1 cellular context compared by ENCODE assay signal in the genomic region with DNA sequence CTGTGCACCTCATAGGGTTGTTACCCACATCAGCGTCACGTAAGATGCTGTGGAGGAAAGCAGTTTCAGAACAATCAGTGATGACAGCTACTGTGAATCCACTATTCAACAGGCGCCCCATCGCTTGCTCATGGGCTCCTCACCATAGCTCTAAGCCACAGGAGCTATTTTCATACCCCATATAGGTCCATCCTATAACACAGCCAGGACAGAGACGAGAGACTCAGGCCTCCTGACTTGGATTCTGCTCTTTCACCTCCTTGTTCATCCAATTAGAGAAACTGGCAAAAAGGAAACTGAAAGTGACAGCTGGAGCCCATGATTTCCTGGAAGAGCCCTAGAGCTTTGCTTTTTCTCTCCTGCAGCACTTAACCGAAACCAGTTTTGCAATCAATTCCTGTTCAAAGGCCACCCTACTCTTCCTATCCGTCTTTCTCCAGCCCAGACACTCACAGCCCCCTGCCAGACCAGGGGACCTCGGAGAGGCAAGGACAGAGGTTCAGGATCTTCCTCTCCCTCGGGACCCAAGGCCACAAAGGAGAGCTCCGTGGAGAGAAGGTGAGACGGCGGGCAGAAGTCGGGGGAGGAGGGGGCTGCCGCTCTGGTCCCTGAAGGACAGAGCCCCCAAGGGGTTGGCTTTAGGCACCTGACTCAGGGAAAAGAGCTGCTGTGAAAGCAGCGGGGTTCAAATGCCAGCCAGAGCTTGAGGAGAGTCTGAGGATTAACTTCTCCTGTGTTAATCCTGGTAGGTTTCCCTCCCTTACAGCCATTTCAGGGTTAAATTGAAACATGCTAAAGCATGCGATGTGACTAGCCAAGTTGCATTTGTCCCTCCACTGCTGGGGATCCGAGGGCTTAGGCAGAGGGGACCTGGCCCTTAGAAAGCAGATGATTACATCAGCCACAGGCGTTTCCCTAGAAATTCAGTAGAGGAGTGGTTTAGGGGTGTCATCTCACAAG.
TF ChIP-seq lines count a peak whose summit lies in the region.

Gene APOL6 (plus strand): TSS at position 381 of the 960 bp plus-strand sequence. CDS start 7,980 bp downstream, outside the sequence.

TF ChIP-seq in HepG2, 621 proteins besides CTCF, POLR2A, EP300 and RAD21 (continued from another document and continues in another):
- TF ChIP-seq JUND (CRISPR knock-in tag; IDR thresholded peaks at IDR 0.05) (no peak), BCL6 (CRISPR knock-in tag; IDR thresholded peaks at IDR 0.05) (peak; percentile 95), ZBTB7B (CRISPR knock-in tag; IDR thresholded peaks at IDR 0.05) (0 out of 2 replicates have a peak, but pooled peaks have one; percentile 65), CENPBD1 (CRISPR knock-in tag; IDR thresholded peaks at IDR 0.05; ENCODE audit: borderline replicate concordance, low read depth) (no peak), SP4 (CRISPR knock-in tag; IDR thresholded peaks at IDR 0.05) (no peak), ZNF3 (CRISPR knock-in tag; IDR thresholded peaks at IDR 0.05) (no peak), ZFX (CRISPR knock-in tag; IDR thresholded peaks at IDR 0.05; ENCODE audit: low read depth) (peak; percentile 52), KDM3A (CRISPR knock-in tag; IDR thresholded peaks at IDR 0.05; ENCODE audit: low read depth) (no peak), NCOR1 (IDR thresholded peaks at IDR 0.05; ENCODE audit: borderline replicate concordance, low read length) (peak; percentile 58; the same call in 1 of the 2 replicates), CAMTA2 (CRISPR knock-in tag; IDR thresholded peaks at IDR 0.05; ENCODE audit: borderline replicate concordance) (no peak), ZNF367 (CRISPR knock-in tag; IDR thresholded peaks at IDR 0.05; ENCODE audit: borderline replicate concordance) (no peak), ZNF382 (CRISPR knock-in tag; IDR thresholded peaks at IDR 0.05; ENCODE audit: borderline replicate concordance) (no peak), SAP130 (CRISPR knock-in tag; IDR thresholded peaks at IDR 0.05; ENCODE audit: low read depth) (peak; percentile 92), HMGXB3 (CRISPR knock-in tag; IDR thresholded peaks at IDR 0.05; ENCODE audit: borderline replicate concordance) (no peak), GPN1 (CRISPR knock-in tag; IDR thresholded peaks at IDR 0.05; ENCODE audit: borderline replicate concordance) (no peak), ZNF780A (CRISPR knock-in tag; IDR thresholded peaks at IDR 0.05) (no peak), SATB2 (CRISPR knock-in tag; IDR thresholded peaks at IDR 0.05) (no peak), ZNF652 (CRISPR knock-in tag; IDR thresholded peaks at IDR 0.05; ENCODE audit: borderline replicate concordance, low read depth) (peak; percentile 91)
- TF ChIP-seq, protein P1, sequence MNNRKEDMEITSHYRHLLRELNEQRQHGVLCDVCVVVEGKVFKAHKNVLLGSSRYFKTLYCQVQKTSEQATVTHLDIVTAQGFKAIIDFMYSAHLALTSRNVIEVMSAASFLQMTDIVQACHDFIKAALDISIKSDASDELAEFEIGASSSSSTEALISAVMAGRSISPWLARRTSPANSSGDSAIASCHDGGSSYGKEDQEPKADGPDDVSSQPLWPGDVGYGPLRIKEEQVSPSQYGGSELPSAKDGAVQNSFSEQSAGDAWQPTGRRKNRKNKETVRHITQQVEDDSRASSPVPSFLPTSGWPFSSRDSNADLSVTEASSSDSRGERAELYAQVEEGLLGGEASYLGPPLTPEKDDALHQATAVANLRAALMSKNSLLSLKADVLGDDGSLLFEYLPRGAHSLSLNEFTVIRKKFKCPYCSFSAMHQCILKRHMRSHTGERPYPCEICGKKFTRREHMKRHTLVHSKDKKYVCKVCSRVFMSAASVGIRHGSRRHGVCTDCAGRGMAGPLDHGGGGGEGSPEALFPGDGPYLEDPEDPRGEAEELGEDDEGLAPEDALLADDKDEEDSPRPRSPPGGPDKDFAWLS (CRISPR knock-in tag; IDR thresholded peaks at IDR 0.05; ENCODE audit: borderline replicate concordance), result no peak
- TF ChIP-seq, protein P2, sequence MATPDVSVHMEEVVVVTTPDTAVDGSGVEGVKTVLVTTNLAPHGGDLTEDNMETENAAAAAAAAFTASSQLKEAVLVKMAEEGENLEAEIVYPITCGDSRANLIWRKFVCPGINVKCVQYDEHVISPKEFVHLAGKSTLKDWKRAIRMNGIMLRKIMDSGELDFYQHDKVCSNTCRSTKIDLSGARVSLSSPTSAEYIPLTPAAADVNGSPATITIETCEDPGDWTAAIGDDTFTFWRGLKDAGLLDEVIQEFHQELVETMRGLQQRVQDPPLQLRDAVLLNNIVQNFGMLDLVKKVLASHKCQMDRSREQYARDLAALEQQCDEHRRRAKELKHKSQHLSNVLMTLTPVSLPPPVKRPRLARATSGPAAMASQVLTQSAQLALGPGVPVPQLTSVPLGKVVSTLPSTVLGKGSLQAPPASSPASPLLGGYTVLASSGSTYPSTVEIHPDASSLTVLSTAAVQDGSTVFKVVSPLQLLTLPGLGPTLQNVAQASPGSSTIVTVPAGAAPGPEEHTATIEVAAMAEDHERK (CRISPR knock-in tag; IDR thresholded peaks at IDR 0.05; ENCODE audit: low read depth), result no peak
- TF ChIP-seq, protein P3, sequence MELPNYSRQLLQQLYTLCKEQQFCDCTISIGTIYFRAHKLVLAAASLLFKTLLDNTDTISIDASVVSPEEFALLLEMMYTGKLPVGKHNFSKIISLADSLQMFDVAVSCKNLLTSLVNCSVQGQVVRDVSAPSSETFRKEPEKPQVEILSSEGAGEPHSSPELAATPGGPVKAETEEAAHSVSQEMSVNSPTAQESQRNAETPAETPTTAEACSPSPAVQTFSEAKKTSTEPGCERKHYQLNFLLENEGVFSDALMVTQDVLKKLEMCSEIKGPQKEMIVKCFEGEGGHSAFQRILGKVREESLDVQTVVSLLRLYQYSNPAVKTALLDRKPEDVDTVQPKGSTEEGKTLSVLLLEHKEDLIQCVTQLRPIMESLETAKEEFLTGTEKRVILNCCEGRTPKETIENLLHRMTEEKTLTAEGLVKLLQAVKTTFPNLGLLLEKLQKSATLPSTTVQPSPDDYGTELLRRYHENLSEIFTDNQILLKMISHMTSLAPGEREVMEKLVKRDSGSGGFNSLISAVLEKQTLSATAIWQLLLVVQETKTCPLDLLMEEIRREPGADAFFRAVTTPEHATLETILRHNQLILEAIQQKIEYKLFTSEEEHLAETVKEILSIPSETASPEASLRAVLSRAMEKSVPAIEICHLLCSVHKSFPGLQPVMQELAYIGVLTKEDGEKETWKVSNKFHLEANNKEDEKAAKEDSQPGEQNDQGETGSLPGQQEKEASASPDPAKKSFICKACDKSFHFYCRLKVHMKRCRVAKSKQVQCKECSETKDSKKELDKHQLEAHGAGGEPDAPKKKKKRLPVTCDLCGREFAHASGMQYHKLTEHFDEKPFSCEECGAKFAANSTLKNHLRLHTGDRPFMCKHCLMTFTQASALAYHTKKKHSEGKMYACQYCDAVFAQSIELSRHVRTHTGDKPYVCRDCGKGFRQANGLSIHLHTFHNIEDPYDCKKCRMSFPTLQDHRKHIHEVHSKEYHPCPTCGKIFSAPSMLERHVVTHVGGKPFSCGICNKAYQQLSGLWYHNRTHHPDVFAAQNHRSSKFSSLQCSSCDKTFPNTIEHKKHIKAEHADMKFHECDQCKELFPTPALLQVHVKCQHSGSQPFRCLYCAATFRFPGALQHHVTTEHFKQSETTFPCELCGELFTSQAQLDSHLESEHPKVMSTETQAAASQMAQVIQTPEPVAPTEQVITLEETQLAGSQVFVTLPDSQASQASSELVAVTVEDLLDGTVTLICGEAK (IDR thresholded peaks at IDR 0.05), result no peak
- TF ChIP-seq, protein P3 (CRISPR knock-in tag; IDR thresholded peaks at IDR 0.05), result no peak
- TF ChIP-seq, protein P4, sequence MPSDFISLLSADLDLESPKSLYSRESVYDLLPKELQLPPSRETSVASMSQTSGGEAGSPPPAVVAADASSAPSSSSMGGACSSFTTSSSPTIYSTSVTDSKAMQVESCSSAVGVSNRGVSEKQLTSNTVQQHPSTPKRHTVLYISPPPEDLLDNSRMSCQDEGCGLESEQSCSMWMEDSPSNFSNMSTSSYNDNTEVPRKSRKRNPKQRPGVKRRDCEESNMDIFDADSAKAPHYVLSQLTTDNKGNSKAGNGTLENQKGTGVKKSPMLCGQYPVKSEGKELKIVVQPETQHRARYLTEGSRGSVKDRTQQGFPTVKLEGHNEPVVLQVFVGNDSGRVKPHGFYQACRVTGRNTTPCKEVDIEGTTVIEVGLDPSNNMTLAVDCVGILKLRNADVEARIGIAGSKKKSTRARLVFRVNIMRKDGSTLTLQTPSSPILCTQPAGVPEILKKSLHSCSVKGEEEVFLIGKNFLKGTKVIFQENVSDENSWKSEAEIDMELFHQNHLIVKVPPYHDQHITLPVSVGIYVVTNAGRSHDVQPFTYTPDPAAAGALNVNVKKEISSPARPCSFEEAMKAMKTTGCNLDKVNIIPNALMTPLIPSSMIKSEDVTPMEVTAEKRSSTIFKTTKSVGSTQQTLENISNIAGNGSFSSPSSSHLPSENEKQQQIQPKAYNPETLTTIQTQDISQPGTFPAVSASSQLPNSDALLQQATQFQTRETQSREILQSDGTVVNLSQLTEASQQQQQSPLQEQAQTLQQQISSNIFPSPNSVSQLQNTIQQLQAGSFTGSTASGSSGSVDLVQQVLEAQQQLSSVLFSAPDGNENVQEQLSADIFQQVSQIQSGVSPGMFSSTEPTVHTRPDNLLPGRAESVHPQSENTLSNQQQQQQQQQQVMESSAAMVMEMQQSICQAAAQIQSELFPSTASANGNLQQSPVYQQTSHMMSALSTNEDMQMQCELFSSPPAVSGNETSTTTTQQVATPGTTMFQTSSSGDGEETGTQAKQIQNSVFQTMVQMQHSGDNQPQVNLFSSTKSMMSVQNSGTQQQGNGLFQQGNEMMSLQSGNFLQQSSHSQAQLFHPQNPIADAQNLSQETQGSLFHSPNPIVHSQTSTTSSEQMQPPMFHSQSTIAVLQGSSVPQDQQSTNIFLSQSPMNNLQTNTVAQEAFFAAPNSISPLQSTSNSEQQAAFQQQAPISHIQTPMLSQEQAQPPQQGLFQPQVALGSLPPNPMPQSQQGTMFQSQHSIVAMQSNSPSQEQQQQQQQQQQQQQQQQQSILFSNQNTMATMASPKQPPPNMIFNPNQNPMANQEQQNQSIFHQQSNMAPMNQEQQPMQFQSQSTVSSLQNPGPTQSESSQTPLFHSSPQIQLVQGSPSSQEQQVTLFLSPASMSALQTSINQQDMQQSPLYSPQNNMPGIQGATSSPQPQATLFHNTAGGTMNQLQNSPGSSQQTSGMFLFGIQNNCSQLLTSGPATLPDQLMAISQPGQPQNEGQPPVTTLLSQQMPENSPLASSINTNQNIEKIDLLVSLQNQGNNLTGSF (CRISPR knock-in tag; IDR thresholded peaks at IDR 0.05), result no peak
